ENCODE assay signal across 8 cellular contexts in genomic region chr18:63969965-63970802, GRCh38. TPM values are rescaled to one million over a fixed set of nuclear protein-coding genes. Genes with fewer than 3 reads are reported as not detected.
DNase-seq lines count a peak whose midpoint lies in the region; TF ChIP-seq lines count a peak whose summit lies in the region.

SERPINB8 (plus strand) TSS chr18:63970081; CDS start chr18:63978309, 8,228 bp downstream.

- peak within 1 kb of the TSS; percentile 98 for H4K91ac ChIP-seq in trophoblast cell (ENCODE audit: low read depth, low read length)

- H3K9ac ChIP-seq in adipocyte (ENCODE audit: low read length) (peak within 1 kb of the TSS; percentile 92), trophoblast cell (ENCODE audit: low read length) (no peak within 1 kb of the TSS)

- TF ChIP-seq CTCF in HFF-Myc (IDR thresholded peaks at IDR 0.05; ENCODE audit: low read depth, low read length, missing control alignments), result no peak
- no peak for TF ChIP-seq CTCF in NB4 (IDR thresholded peaks at IDR 0.05; ENCODE audit: low read depth, low read length)
- peak in 1 of 5 experiments; percentile 40 for TF ChIP-seq CTCF in tibial nerve (IDR thresholded peaks at IDR 0.05)

- no peak within 1 kb of the TSS for H3K23ac ChIP-seq in trophoblast cell (ENCODE audit: low read length)

- peaks cover 5% of the 10 kb centered on the region for H3K79me2 ChIP-seq in trophoblast cell (ENCODE audit: control insufficient read depth, insufficient read depth, low read length, poor library complexity)

- H3K9me3 ChIP-seq in adipocyte (ENCODE audit: control insufficient read depth, low read length), result no peaks in the 10 kb centered on the region
- H3K9me3 ChIP-seq in trophoblast cell (ENCODE audit: insufficient read depth, low read depth, low read length), result no peaks in the 10 kb centered on the region
- no peaks in the 10 kb centered on the region for H3K9me3 ChIP-seq in tibial nerve

- peaks cover 12% of the 10 kb centered on the region for H3K79me1 ChIP-seq in trophoblast cell (ENCODE audit: low read length)

- intact Hi-C loops in cardiac septum (cut with DNase I), result no loop called here

- peak within 1 kb of the TSS; percentile 91 for H2BK5ac ChIP-seq in trophoblast cell (ENCODE audit: low read depth, low read length, poor library complexity)

- H3K4me2 ChIP-seq in trophoblast cell (ENCODE audit: low read length), result peak within 1 kb of the TSS; percentile 72

- H2AFZ ChIP-seq in trophoblast cell (ENCODE audit: insufficient read depth, low read length, poor library complexity), result peak within 1 kb of the TSS; percentile 99

- WGBS in trophoblast cell (ENCODE audit: extremely low coverage, insufficient coverage, insufficient read length), result no CpG with 5 or more reads among the region's 62 CpGs
- WGBS in tibial nerve, 2 donors, result 0% methylated on average over 44 to 62 of the region's 62 CpGs

- H2BK12ac ChIP-seq in trophoblast cell (ENCODE audit: low read length), result peak within 1 kb of the TSS; percentile 66

- no peaks in the 10 kb centered on the region for H3K36me3 ChIP-seq in adipocyte (ENCODE audit: control insufficient read depth, insufficient read depth, low read length, severe bottlenecking)
- H3K36me3 ChIP-seq in trophoblast cell (ENCODE audit: control insufficient read depth in 1 of 2, insufficient read depth in 2 of 2, low read length in 2 of 2), result no peaks in the 10 kb centered on the region
- H3K36me3 ChIP-seq in tibial nerve, result no peaks in the 10 kb centered on the region

- no peaks in the 10 kb centered on the region for H3K27me3 ChIP-seq in adipocyte (replicated peaks; ENCODE audit: control insufficient read depth, insufficient read depth, low read length)
- no peaks in the 10 kb centered on the region for H3K27me3 ChIP-seq in trophoblast cell (ENCODE audit: insufficient read depth, low read length)
- H3K27me3 ChIP-seq in tibial nerve, result no peaks in the 10 kb centered on the region

- H4K8ac ChIP-seq in trophoblast cell (ENCODE audit: low read depth, low read length), result peak within 1 kb of the TSS; percentile 83

- DNase-seq in GM03348 (ENCODE audit: low spot score), result peak; percentile 97
- DNase-seq in HFF-Myc (ENCODE audit: extremely low read depth, low read depth), result peak; percentile 81
- peak; percentile 92 for DNase-seq in NB4 (ENCODE audit: low read depth)
- peak; percentile 75 for DNase-seq in SKM-1 treated with dmso at 0.1 percent for 144 hours (lab: John Stamatoyannopoulos, UW; ENCODE audit: unreplicated experiment)
- DNase-seq in adipocyte (ENCODE audit: low read depth), result peak; percentile 99
- DNase-seq in cardiac septum (ENCODE audit: low spot score), result peak; percentile 97
- DNase-seq in trophoblast cell, result peak; percentile 95 to 96
- peak; percentile 86 for DNase-seq in tibial nerve (ENCODE audit: low spot score in 2 of 2)

- peak within 1 kb of the TSS; percentile 69 for H3K4me3 ChIP-seq in HFF-Myc (replicated peaks; ENCODE audit: low read depth, low read length)
- peak within 1 kb of the TSS; percentile 69 for H3K4me3 ChIP-seq in NB4 (ENCODE audit: low read depth, low read length)
- H3K4me3 ChIP-seq in adipocyte (ENCODE audit: low read length), result peak within 1 kb of the TSS; percentile 92
- H3K4me3 ChIP-seq in trophoblast cell (ENCODE audit: low read depth, low read length), result peak within 1 kb of the TSS; percentile 72
- H3K4me3 ChIP-seq in tibial nerve, result peak within 1 kb of the TSS; percentile 74 to 86 (median 82)

- peak within 1 kb of the TSS; percentile 96 for H3K14ac ChIP-seq in trophoblast cell (ENCODE audit: low read length)

- H2BK120ac ChIP-seq in trophoblast cell (ENCODE audit: insufficient read depth, low read length, poor library complexity), result peak within 1 kb of the TSS; percentile 92

- H4K12ac ChIP-seq in trophoblast cell (ENCODE audit: low read depth, low read length), result peak within 1 kb of the TSS; percentile 94

- H3K27ac ChIP-seq in trophoblast cell (ENCODE audit: low read depth, low read length) (peak within 1 kb of the TSS; percentile 93), tibial nerve (peak within 1 kb of the TSS; percentile 96 to 100 (median 99))

- TF ChIP-seq EP300 in tibial nerve (IDR thresholded peaks at IDR 0.05), result peak; percentile 60 to 96

- H3K4ac ChIP-seq in trophoblast cell (ENCODE audit: low read depth, low read length), result peak within 1 kb of the TSS; percentile 60

- H3K18ac ChIP-seq in trophoblast cell (ENCODE audit: low read length), result peak within 1 kb of the TSS; percentile 90

- H3K4me1 ChIP-seq in adipocyte (ENCODE audit: control insufficient read depth, insufficient read depth, low read length) (peaks cover 21% of the 10 kb centered on the region), trophoblast cell (ENCODE audit: control insufficient read depth in 1 of 2, insufficient read depth in 2 of 2, low read length in 2 of 2) (peaks cover 0 to 3% of the 10 kb centered on the region in 2 experiments), tibial nerve (peaks cover 0 to 22% (median 7%) of the 10 kb centered on the region in 4 donors)

- TF ChIP-seq POLR2A in NB4 (IDR thresholded peaks at IDR 0.05; ENCODE audit: extremely low read depth, insufficient read length) (peak; percentile 23), tibial nerve (IDR thresholded peaks at IDR 0.05) (peak; percentile 87 to 95)

- peak within 1 kb of the TSS; percentile 23 for H2AK5ac ChIP-seq in trophoblast cell (ENCODE audit: low read length)

RNA-seq across cellular contexts. Expression of gene SERPINB8, which starts in this region (rescaled TPM):
- total RNA-seq in cardiac septum (4.5 TPM), tibial nerve (10 to 100 TPM; 10.9 to 29.4 (median 17.9) TPM)
- 8.4 and 9.5 TPM in 2 replicates for polyA plus RNA-seq in trophoblast cell (2013)

Comparison
In these comparisons a context has a peak if more than half of its experiments do, and no peak if none do; other contexts are left out.
1. Peak in every context shown above with its lines: DNase-seq, H3K4me3 ChIP-seq and H3K27ac ChIP-seq.